In genomic region chr6:101392561-101393230, GRCh38 we compare ENCODE assay signal across 10 cellular contexts. TPM values are rescaled to one million over a fixed set of nuclear protein-coding genes. Genes with fewer than 3 reads are reported as not detected.
DNase-seq lines count a peak whose midpoint lies in the region; ATAC-seq, FAIRE-seq and TF ChIP-seq lines count a peak whose summit lies in the region.
"Had no signal": no experiment of that assay in that cellular context is flagged by ENCODE, and none has a peak within 500 bp of the region (broad histone marks: within the 10 kb centered on the region; RNA-seq: fewer than 3 reads in every experiment).

No MANE protein-coding gene starts in this region.

- no peaks in the 10 kb centered on the region for H3K4me1 Mint-ChIP-seq in CD4-positive, alpha-beta memory T cell

- H3K4me3 Mint-ChIP-seq in CD4-positive, alpha-beta memory T cell, result no peak overlapping the region

- no peaks in the 10 kb centered on the region for H3K36me3 ChIP-seq in GM12878 (ENCODE audit: control insufficient read depth in 2 of 2, insufficient read depth in 2 of 2, low read length in 1 of 2)
- H3K36me3 ChIP-seq in kidney (ENCODE audit: control insufficient read depth in 1 of 2, insufficient read depth in 2 of 2, low read length in 2 of 2), result no peaks in the 10 kb centered on the region
- no peaks in the 10 kb centered on the region for H3K36me3 ChIP-seq in urinary bladder (ENCODE audit: insufficient read depth)
- H3K36me3 ChIP-seq in CD4-positive, alpha-beta memory T cell (ENCODE audit: insufficient read depth, low read length), result no peaks in the 10 kb centered on the region

- H3K9me3 Mint-ChIP-seq in CD4-positive, alpha-beta memory T cell, result peaks cover 0 to 20% (median 7%) of the 10 kb centered on the region in 8 donors

- WGBS in GM12878 (ENCODE audit: insufficient coverage, insufficient replicate concordance, low lambda C conversion rate, missing lambda C conversion rate), result 8% methylated on average over 27 of the region's 27 CpGs
- 2% methylated on average over 27 of the region's 27 CpGs for WGBS in urinary bladder

- intact Hi-C loops in GM12878 (cut with micrococcal nuclease; ENCODE audit: unreplicated experiment), result no loop called here
- intact Hi-C loops in kidney (cut with DNase I), result no loop called here
- intact Hi-C loops in CD4-positive, alpha-beta memory T cell (cut with micrococcal nuclease), result no loop called here

- in situ Hi-C loops in GM12878 (cut with MboI), result no loop called here

- POLR2A ChIA-PET in GM12878 (lab: Charles Lee), result no interaction called here
- POLR2A ChIA-PET in CD4-positive, alpha-beta memory T cell (lab: Charles Lee; ENCODE audit: partially characterized antibody), result no interaction called here

- H3K4me3 ChIP-seq in GM12878 (no peak overlapping the region), kidney (ENCODE audit: low read length in 2 of 2) (peak overlapping the region; percentile 47 to 58), urinary bladder (ENCODE audit: low read depth, low read length) (peak overlapping the region; percentile 57)
- H3K4me3 ChIP-seq in CD4-positive, alpha-beta memory T cell (ENCODE audit: low read length in 2 of 2), result no peak overlapping the region

- no TSS peak for BruUV-seq in GM12878 (replicated peaks; lab: Mats Ljungman, UMichigan)

- H4K20me1 ChIP-seq in GM12878 (ENCODE audit: control insufficient read depth, insufficient read depth), result no peaks in the 10 kb centered on the region

- H3K27ac ChIP-seq in GM12878 (ENCODE audit: control insufficient read depth, insufficient read depth) (no peak overlapping the region), kidney (ENCODE audit: low read depth in 2 of 2, low read length in 2 of 2) (no peak overlapping the region), urinary bladder (ENCODE audit: low read depth) (no peak overlapping the region)
- no peak overlapping the region for H3K27ac ChIP-seq in CD4-positive, alpha-beta memory T cell (ENCODE audit: low read depth, low read length)

- no peak for TF ChIP-seq EP300 in GM12878 (IDR thresholded peaks at IDR 0.05; ENCODE audit: borderline replicate concordance in 1 of 2, control insufficient read depth in 1 of 2, low read depth in 2 of 2, low read length in 2 of 2)

- CTCF ChIA-PET in GM12878 (lab: Yijun Ruan, JAX), result no interaction called here
- CTCF ChIA-PET in CD4-positive, alpha-beta memory T cell (lab: Charles Lee; ENCODE audit: partially characterized antibody), result no interaction called here

- no peak overlapping the region for H3K9ac ChIP-seq in GM12878 (ENCODE audit: control insufficient read depth, insufficient read depth, low read length)
- H3K9ac ChIP-seq in kidney (ENCODE audit: low read length in 2 of 2), result no peak overlapping the region

- H3K27me3 Mint-ChIP-seq in CD4-positive, alpha-beta memory T cell, result peaks cover 17 to 21% of the 10 kb centered on the region in 2 donors

- no peak for FAIRE-seq in GM12878 (lab: Jason Lieb, UNC)
- FAIRE-seq in kidney (lab: Jason Lieb, UNC), result no peak
- FAIRE-seq: colon had no signal

- H3K4me2 ChIP-seq in GM12878 (ENCODE audit: control insufficient read depth, insufficient read depth), result no peak overlapping the region

- no peak overlapping the region for H2AFZ ChIP-seq in GM12878 (ENCODE audit: control insufficient read depth, low read depth, low read length)

- RAD21 ChIA-PET in GM12878 (lab: Charles Lee; ENCODE audit: unreplicated experiment), result no interaction called here

- SMC1A ChIA-PET in GM12878 (lab: Charles Lee; ENCODE audit: uncharacterized antibody, unreplicated experiment), result no interaction called here

- no peaks in the 10 kb centered on the region for H3K79me2 ChIP-seq in GM12878 (ENCODE audit: control insufficient read depth, insufficient read depth, low read length)

- no peak for TF ChIP-seq POLR2A in GM12878 (IDR thresholded peaks at IDR 0.05; ENCODE audit: low read depth, low read length)

- peaks cover 8 to 11% of the 10 kb centered on the region in 2 experiments for H3K27me3 ChIP-seq in GM12878 (replicated peaks in 1 of 2; ENCODE audit: control insufficient read depth in 2 of 2, insufficient read depth in 2 of 2, low read length in 1 of 2)
- peaks cover 8% of the 10 kb centered on the region for H3K27me3 ChIP-seq in CD4-positive, alpha-beta memory T cell (ENCODE audit: insufficient read depth, low read length)

- DNase-seq in NCI-H82 (lab: John Stamatoyannopoulos, UW) (peak; percentile 26), NCI-H82 treated with DMSO at 0.1 percent for 48 hours (lab: John Stamatoyannopoulos, UW; ENCODE audit: unreplicated experiment) (no peak), GM12878 (ENCODE audit: low read depth, low spot score) (no peak), kidney (no peak)
- DNase-seq in CD4-positive, alpha-beta memory T cell, result no peak
- DNase-seq: activated CD4-positive, alpha-beta T cell treated with anti-CD3 and anti-CD28 coated beads, Interleukin-2, amount 50 U/mL, for 1 hour had no signal

- TF ChIP-seq RAD21 in GM12878 (IDR thresholded peaks at IDR 0.05; ENCODE audit: insufficient read depth, low read depth, low read length), result no peak

- no peaks in the 10 kb centered on the region for H3K36me3 Mint-ChIP-seq in CD4-positive, alpha-beta memory T cell

- no peaks in the 10 kb centered on the region for H3K9me3 ChIP-seq in GM12878 (replicated peaks; ENCODE audit: control insufficient read depth, insufficient read depth, low read length)
- H3K9me3 ChIP-seq in kidney (ENCODE audit: control insufficient read depth in 1 of 2, low read length in 2 of 2), result no peaks in the 10 kb centered on the region
- H3K9me3 ChIP-seq in CD4-positive, alpha-beta memory T cell (ENCODE audit: control insufficient read depth in 1 of 2, low read length in 2 of 2), result no peaks in the 10 kb centered on the region

- no peak for ATAC-seq in GM12878
- ATAC-seq in GM21619 (IDR thresholded peaks at IDR 0.05; ENCODE audit: unreplicated experiment), result no peak
- ATAC-seq in GM18498 (IDR thresholded peaks at IDR 0.05; ENCODE audit: unreplicated experiment), result no peak

- H3K4me1 ChIP-seq in GM12878 (ENCODE audit: control insufficient read depth, insufficient read depth, low read length) (no peaks in the 10 kb centered on the region), kidney (ENCODE audit: control insufficient read depth in 1 of 2, insufficient read depth in 1 of 2, low read depth in 1 of 2, low read length in 2 of 2) (peaks cover 0 to 5% of the 10 kb centered on the region in 2 donors), urinary bladder (ENCODE audit: insufficient read depth) (no peaks in the 10 kb centered on the region)
- no peaks in the 10 kb centered on the region for H3K4me1 ChIP-seq in CD4-positive, alpha-beta memory T cell (ENCODE audit: insufficient read depth, low read length)

- TF ChIP-seq CTCF in GM12878 (IDR thresholded peaks at IDR 0.05 in 2 of 3, conservative IDR thresholded peaks at IDR 0.05 in 1 of 3; ENCODE audit: control insufficient read depth in 2 of 3, extremely low read depth in 1 of 3, insufficient read depth in 1 of 3, low read depth in 3 of 3, low read length in 3 of 3), result no peak
- TF ChIP-seq CTCF in kidney (IDR thresholded peaks at IDR 0.05; ENCODE audit: borderline replicate concordance, extremely low read depth, insufficient read depth), result no peak

- no peak overlapping the region for H3K27ac Mint-ChIP-seq in CD4-positive, alpha-beta memory T cell

TF ChIP-seq in GM12878, 131 proteins besides CTCF, POLR2A, EP300 and RAD21:
- TF ChIP-seq RFX5 (IDR thresholded peaks at IDR 0.05; ENCODE audit: low read depth, low read length) (no peak), SUZ12 (IDR thresholded peaks at IDR 0.05; ENCODE audit: unreplicated experiment) (peak; percentile 60)
TF ChIP-seq in GM12878: peak in this region for 1.

RNA-seq across cellular contexts. Expression of gene GRIK2, which starts 0.8 kb away (rescaled TPM):
- not detected in 2 replicates for total RNA-seq in GM12878 (2013; cell fraction: nucleolus; rRNA removed)
- total RNA-seq in GM12878 (2014; rRNA removed), result not detected in 2 replicates
- total RNA-seq in GM12878 (2014; rRNA removed; fragmentation: Illumina TruSeq; extraction: Trizol), result not detected in 2 replicates
- not detected in 2 replicates for total RNA-seq in GM12878 (2021)
- not detected for polyA plus RNA-seq in GM12878 (2011; ENCODE audit: low read depth)
- 0.01 TPM in 1 of 2 replicates, not detected in the other for polyA plus RNA-seq in GM12878 (2011; rRNA removed)
- not detected in 2 replicates for polyA plus RNA-seq in GM12878 (2011; cell fraction: cytosol; rRNA removed)
- 0.12 TPM in 1 of 2 replicates, not detected in the other for polyA plus RNA-seq in GM12878 (2011; cell fraction: nucleus; rRNA removed)
- not detected in 2 replicates for polyA plus RNA-seq in GM12878 (2012)
- polyA plus RNA-seq in GM12878 (2014; fragmentation: Illumina TruSeq; extraction: Trizol), result not detected in 2 replicates
- polyA plus RNA-seq in GM12878 (2014; fragmentation: Nextera tagmentation; extraction: Ambion mirVana), result not detected
- polyA plus RNA-seq in GM12878 (2014; rRNA removed), result not detected in 2 replicates
- polyA plus RNA-seq in GM12878 (2016; fragmentation: Nextera tagmentation; extraction: Ambion mirVana), result not detected
- 0.44 TPM in 1 of 2 replicates, not detected in the other for polyA minus RNA-seq in GM12878 (2011; rRNA and poly(A)+ RNA removed)
- not detected in 2 replicates for polyA minus RNA-seq in GM12878 (2011; cell fraction: cytosol; rRNA and poly(A)+ RNA removed)
- 0.24 and 0.48 TPM in 2 replicates for polyA minus RNA-seq in GM12878 (2011; cell fraction: nucleus; rRNA and poly(A)+ RNA removed)
- 0.82 TPM for total RNA-seq in kidney
- polyA plus RNA-seq in kidney (ENCODE audit: insufficient read depth, low read depth, low replicate concordance), result 1.4 TPM
- 32.3 TPM for total RNA-seq in urinary bladder
- 1.7 TPM for polyA plus RNA-seq in urinary bladder
- not detected for total RNA-seq in CD4-positive, alpha-beta memory T cell
- polyA plus RNA-seq in CD4-positive, alpha-beta memory T cell, result not detected

Comparison
In these comparisons a context has a peak if more than half of its experiments do, and no peak if none do; other contexts are left out.
1. H3K4me3 ChIP-seq: peak in kidney (2 of 2) and urinary bladder (single experiment); none in GM12878 (single experiment) and CD4-positive, alpha-beta memory T cell (0 of 2).
2. RNA of gene GRIK2, which starts 0.8 kb away (total RNA-seq): 32.3 TPM in urinary bladder (single experiment); 0.82 TPM in kidney (single experiment), not detected in CD4-positive, alpha-beta memory T cell and not detected in GM12878; every median in the first group is over 10 times any median in the second.